In genomic region chr4:145930592-145930991, GRCh38 we compare ENCODE assay signal across 15 cellular contexts. TPM values are rescaled to one million over a fixed set of nuclear protein-coding genes. Genes with fewer than 3 reads are reported as not detected.
DNase-seq lines count a peak whose midpoint lies in the region; ATAC-seq and TF ChIP-seq lines count a peak whose summit lies in the region.
"Had no signal": no experiment of that assay in that cellular context is flagged by ENCODE, and none has a peak within 500 bp of the region (broad histone marks: within the 10 kb centered on the region; RNA-seq: fewer than 3 reads in every experiment).

No MANE protein-coding gene starts in this region.

- H3K4me3 ChIP-seq in cardiac muscle cell, result no peak overlapping the region
- no peak overlapping the region for H3K4me3 ChIP-seq in right atrium auricular region
- H3K4me3 ChIP-seq in mucosa of descending colon, result no peak overlapping the region
- H3K4me3 ChIP-seq: right lobe of liver, SJSA1 had no signal

- no peak for ATAC-seq in Right ventricle myocardium inferior
- ATAC-seq in T-helper 17 cell, result no peak
- ATAC-seq in stimulated activated naive B cell treated with anti-CD40 and anti-IgM and Interleukin-4, amounts not matched to agents 10 μg/mL and 1 μg/mL and 100 μg/mL, for 72 hours (replicated peaks), result peak; percentile 41 to 50
- no peak for ATAC-seq in mucosa of descending colon
- ATAC-seq: activated naive CD4-positive, alpha-beta T cell treated with anti-CD3 and anti-CD28 coated beads, Interleukin-2, amount 50 U/mL, for 72 hours had no signal

- intact Hi-C loops in Right ventricle myocardium inferior (cut with DNase I), result loop anchor here (10.0 kb wide), 1 partner anchor 244 kb away; the partner anchor contains the start of gene LSM6
- intact Hi-C loops in mucosa of descending colon (cut with DNase I, micrococcal nuclease), result no loop called here

- H3K4me3 Mint-ChIP-seq in T-helper 17 cell, result no peak overlapping the region
- no peak overlapping the region for H3K4me3 Mint-ChIP-seq in stimulated activated naive B cell treated with anti-CD40 and anti-IgM and Interleukin-4, amounts not matched to agents 10 μg/mL and 1 μg/mL and 100 μg/mL, for 72 hours

- no peaks in the 10 kb centered on the region for H3K36me3 Mint-ChIP-seq in T-helper 17 cell (ENCODE audit: low read depth)
- peaks cover 10 to 11% of the 10 kb centered on the region in 2 donors for H3K36me3 Mint-ChIP-seq in stimulated activated naive B cell treated with anti-CD40 and anti-IgM and Interleukin-4, amounts not matched to agents 10 μg/mL and 1 μg/mL and 100 μg/mL, for 72 hours

- TF ChIP-seq CTCF in cardiac muscle cell (IDR thresholded peaks at IDR 0.05; ENCODE audit: low read depth, low read length) (no peak), right atrium auricular region (IDR thresholded peaks at IDR 0.05) (no peak), mucosa of descending colon (IDR thresholded peaks at IDR 0.05) (no peak)

- no peak for DNase-seq in cardiac muscle cell (ENCODE audit: low read depth in 1 of 2, low spot score in 1 of 2)
- DNase-seq in Right ventricle myocardium inferior (ENCODE audit: missing footprints), result no peak
- DNase-seq in T-helper 17 cell, result no peak
- DNase-seq in right atrium auricular region (ENCODE audit: low spot score), result no peak
- DNase-seq in stimulated activated naive B cell treated with anti-CD40 and anti-IgM and Interleukin-4, amounts not matched to agents 10 μg/mL and 1 μg/mL and 100 μg/mL, for 72 hours, result no peak
- no peak for DNase-seq in SKM-1 treated with dmso at 0.1 percent for 144 hours (lab: John Stamatoyannopoulos, UW; ENCODE audit: unreplicated experiment)
- DNase-seq in mucosa of descending colon, result no peak
- DNase-seq in GM03348 (ENCODE audit: low spot score), result no peak
- DNase-seq: GDM1; NCI-H1048; NCI-H2171; right lobe of liver; stimulated activated CD4-positive, alpha-beta T cell treated with anti-CD3 and anti-CD28 coated beads, Interleukin-4, amount 100 ng/mL, for 4 hours had no signal

- H3K4me1 ChIP-seq in cardiac muscle cell (ENCODE audit: low read depth), result peaks cover 57% of the 10 kb centered on the region
- peaks cover 0 to 31% of the 10 kb centered on the region in 2 donors for H3K4me1 ChIP-seq in right atrium auricular region
- H3K4me1 ChIP-seq in mucosa of descending colon (ENCODE audit: low read depth), result peaks cover 12% of the 10 kb centered on the region
- H3K4me1 ChIP-seq: right lobe of liver had no signal

- peak overlapping the region; percentile 72 for H3K27ac Mint-ChIP-seq in T-helper 17 cell
- H3K27ac Mint-ChIP-seq in stimulated activated naive B cell treated with anti-CD40 and anti-IgM and Interleukin-4, amounts not matched to agents 10 μg/mL and 1 μg/mL and 100 μg/mL, for 72 hours, result peak overlapping the region; percentile 10
- H3K27ac Mint-ChIP-seq: activated naive CD4-positive, alpha-beta T cell treated with anti-CD3 and anti-CD28 coated beads, Interleukin-2, amount 50 U/mL, for 72 hours had no signal

- no peaks in the 10 kb centered on the region for H3K27me3 ChIP-seq in cardiac muscle cell
- H3K27me3 ChIP-seq in right atrium auricular region, result no peaks in the 10 kb centered on the region
- H3K27me3 ChIP-seq: right lobe of liver, SJSA1 had no signal

- H3K36me3 ChIP-seq in cardiac muscle cell (no peaks in the 10 kb centered on the region), right atrium auricular region (no peaks in the 10 kb centered on the region), mucosa of descending colon (ENCODE audit: low read depth) (no peaks in the 10 kb centered on the region)
- H3K36me3 ChIP-seq: right lobe of liver had no signal

- peak overlapping the region; percentile 85 for H3K27ac ChIP-seq in cardiac muscle cell
- peak overlapping the region; percentile 41 to 74 for H3K27ac ChIP-seq in right atrium auricular region
- H3K27ac ChIP-seq: right lobe of liver, SJSA1 had no signal

- peaks cover 5 to 8% of the 10 kb centered on the region in 2 donors for H3K9me3 Mint-ChIP-seq in stimulated activated naive B cell treated with anti-CD40 and anti-IgM and Interleukin-4, amounts not matched to agents 10 μg/mL and 1 μg/mL and 100 μg/mL, for 72 hours

- peaks cover 22% of the 10 kb centered on the region for H3K4me1 Mint-ChIP-seq in T-helper 17 cell
- peaks cover 34 to 48% of the 10 kb centered on the region in 2 donors for H3K4me1 Mint-ChIP-seq in stimulated activated naive B cell treated with anti-CD40 and anti-IgM and Interleukin-4, amounts not matched to agents 10 μg/mL and 1 μg/mL and 100 μg/mL, for 72 hours

- H3K27me3 Mint-ChIP-seq in T-helper 17 cell, result no peaks in the 10 kb centered on the region
- H3K27me3 Mint-ChIP-seq in stimulated activated naive B cell treated with anti-CD40 and anti-IgM and Interleukin-4, amounts not matched to agents 10 μg/mL and 1 μg/mL and 100 μg/mL, for 72 hours, result no peaks in the 10 kb centered on the region

- no peaks in the 10 kb centered on the region for H3K9me3 ChIP-seq in cardiac muscle cell (ENCODE audit: low read depth)
- H3K9me3 ChIP-seq in T-helper 17 cell (ENCODE audit: control insufficient read depth, low read length, poor library complexity, severe bottlenecking), result no peaks in the 10 kb centered on the region
- no peaks in the 10 kb centered on the region for H3K9me3 ChIP-seq in right atrium auricular region
- no peaks in the 10 kb centered on the region for H3K9me3 ChIP-seq in mucosa of descending colon
- H3K9me3 ChIP-seq: right lobe of liver, SJSA1 had no signal

RNA-seq across cellular contexts. Expression of gene ZNF827, which starts 8.0 kb away (rescaled TPM):
- 32.3 and 37.3 TPM in 2 replicates for total RNA-seq in cardiac muscle cell
- 8.9 and 13.2 TPM in 2 replicates for polyA plus RNA-seq in cardiac muscle cell
- total RNA-seq in Right ventricle myocardium inferior, result 11.9 TPM
- total RNA-seq in T-helper 17 cell, result 10 to 100 TPM; 14.9 to 16.3 TPM
- total RNA-seq in right atrium auricular region, result 10 to 100 TPM in 1 of 2 donors, 1 to 10 TPM in 1; 8.5 to 16.9 TPM
- total RNA-seq in mucosa of descending colon, result 10 to 100 TPM; 21.9 to 37.4 (median 29.7) TPM

Comparison
In these comparisons a context has a peak if more than half of its experiments do, and no peak if none do; other contexts are left out.
1. ATAC-seq: peak in stimulated activated naive B cell treated with anti-CD40 and anti-IgM and Interleukin-4, amounts not matched to agents 10 μg/mL and 1 μg/mL and 100 μg/mL, for 72 hours (2 of 2); none in Right ventricle myocardium inferior (single experiment), T-helper 17 cell (single experiment) and mucosa of descending colon (single experiment).